ENCODE assay signal across 14 cellular contexts in genomic region chr9:137009938-137010732, GRCh38.
DNase-seq lines count a peak whose midpoint lies in the region; ATAC-seq and TF ChIP-seq lines count a peak whose summit lies in the region.
"Had no signal": no experiment of that assay in that cellular context is flagged by ENCODE, and none has a peak within 500 bp of the region (broad histone marks: within the 10 kb centered on the region; RNA-seq: fewer than 3 reads in every experiment).

No MANE protein-coding gene starts in this region.

- ATAC-seq in GM18870 (IDR thresholded peaks at IDR 0.05; ENCODE audit: unreplicated experiment) (no peak), GM18520 (IDR thresholded peaks at IDR 0.05; ENCODE audit: unreplicated experiment) (no peak)

- no peak overlapping the region for H3K27ac ChIP-seq in HEK293 (ENCODE audit: extremely low read depth, low read depth, low read length)
- peak overlapping the region; percentile 30 for H3K27ac ChIP-seq in angular gyrus (ENCODE audit: low read depth, low read length)
- H3K27ac ChIP-seq: 22Rv1, BLaER1 had no signal

- CTCF ChIA-PET in HEK293 (lab: Yijun Ruan, JAX) = no interaction called here

- TF ChIP-seq CTCF in HEK293 (tag by site-specific recombination; IDR thresholded peaks at IDR 0.05) = no peak

- peaks cover 3% of the 10 kb centered on the region; the same call in 1 of the 2 replicates for H3K4me1 ChIP-seq in HEK293 (ENCODE audit: control insufficient read depth, insufficient read depth, low read length)

- no peaks in the 10 kb centered on the region for H3K9me3 ChIP-seq in HEK293 (ENCODE audit: control insufficient read depth, insufficient read depth, low read depth, low read length)

- peak; percentile 34 for DNase-seq in DMS153 (lab: John Stamatoyannopoulos, UW)
- no peak for DNase-seq in DMS153 treated with DMSO at 0.1 percent for 48 hours (lab: John Stamatoyannopoulos, UW; ENCODE audit: unreplicated experiment)
- peak; percentile 73 for DNase-seq in 8988T
- no peak for DNase-seq in superior temporal gyrus (ENCODE audit: extremely low spot score)
- DNase-seq: Calu3; CD4-positive, alpha-beta memory T cell; GDM1; H9 had no signal

- H3K36me3 ChIP-seq in HEK293 (ENCODE audit: control insufficient read depth in 2 of 2, insufficient read depth in 1 of 2, low read length in 2 of 2) = peaks cover 0 to 30% of the 10 kb centered on the region in 2 experiments; a peak in 1 of 3 replicates

- POLR2A ChIA-PET in HEK293 (lab: Yijun Ruan, JAX) = interaction anchor here (0.5 to 0.6 kb wide), 3 partner anchors 14 to 32 kb away, joined by 3 to 5 read pairs (median 3); partner anchors contain the start of gene CLIC3

- H3K4me3 ChIP-seq in HEK293 (ENCODE audit: low read depth, low read length) = no peak overlapping the region
- H3K4me3 ChIP-seq: BLaER1 had no signal

TF ChIP-seq in HEK293, 187 proteins besides CTCF, POLR2A, EP300 and RAD21:
- TF ChIP-seq MYNN (tag by site-specific recombination; IDR thresholded peaks at IDR 0.05; ENCODE audit: borderline replicate concordance) (no peak), KLF1 (tag by site-specific recombination; IDR thresholded peaks at IDR 0.05) (peak; percentile 71), KLF8 (tag by site-specific recombination; IDR thresholded peaks at IDR 0.05) (peak; percentile 55; the same call in 1 of the 2 replicates), ZNF341 (tag by site-specific recombination; IDR thresholded peaks at IDR 0.05; ENCODE audit: low read depth) (no peak), ZNF600 (tag by site-specific recombination; IDR thresholded peaks at IDR 0.05) (0 out of 2 replicates have a peak, but pooled peaks have one; percentile 16)

Comparison
In these comparisons a context has a peak if more than half of its experiments do, and no peak if none do; other contexts are left out.
1. DNase-seq: peak in DMS153 (single experiment) and 8988T (single experiment); none in DMS153 treated with DMSO at 0.1 percent for 48 hours (single experiment) and superior temporal gyrus (single experiment).